In genomic region chr19:38697197-38697596, GRCh38 we compare ENCODE assay signal across 14 cellular contexts. TPM values are rescaled to one million over a fixed set of nuclear protein-coding genes. Genes with fewer than 3 reads are reported as not detected.
DNase-seq lines count a peak whose midpoint lies in the region; FAIRE-seq and TF ChIP-seq lines count a peak whose summit lies in the region.
"Had no signal": no experiment of that assay in that cellular context is flagged by ENCODE, and none has a peak within 500 bp of the region (broad histone marks: within the 10 kb centered on the region; RNA-seq: fewer than 3 reads in every experiment).

No MANE protein-coding gene starts in this region.

- TF ChIP-seq CTCF in breast epithelium (IDR thresholded peaks at IDR 0.05) = no peak
- TF ChIP-seq CTCF in keratinocyte (optimal IDR thresholded peaks at IDR 0.05 in 1 of 3, IDR thresholded peaks at IDR 0.05 in 1 of 3, conservative IDR thresholded peaks at IDR 0.05 in 1 of 3; ENCODE audit: extremely low read depth in 1 of 3, insufficient read depth in 2 of 3, low read length in 3 of 3) = no peak

- peak overlapping the region; percentile 31 for H3K4me2 ChIP-seq in keratinocyte (ENCODE audit: control insufficient read depth, extremely low read depth, insufficient read depth, low read depth, low read length)

- H3K27ac ChIP-seq in HUES64 (ENCODE audit: low read depth, low read length) = peak overlapping the region; percentile 38; the same call in 1 of the 2 replicates
- H3K27ac ChIP-seq in breast epithelium = peak overlapping the region; percentile 96 to 99
- H3K27ac ChIP-seq in keratinocyte (ENCODE audit: control insufficient read depth, insufficient read depth, low read length) = peak overlapping the region; percentile 100
- H3K27ac ChIP-seq in temporal lobe (ENCODE audit: low read depth, low read length) = peak overlapping the region; percentile 22
- H3K27ac ChIP-seq: brain microvascular endothelial cell, SK-N-MC had no signal

- H3K36me3 ChIP-seq in HUES64 (ENCODE audit: insufficient read depth, low read length) (peaks cover 42% of the 10 kb centered on the region), breast epithelium (no peaks in the 10 kb centered on the region), keratinocyte (ENCODE audit: control insufficient read depth in 2 of 2, extremely low read depth in 1 of 2, insufficient read depth in 2 of 2, low read length in 2 of 2) (peaks cover 40 to 61% of the 10 kb centered on the region in 2 experiments)

- H3K79me2 ChIP-seq in keratinocyte (ENCODE audit: control insufficient read depth, insufficient read depth, low read length) = peaks cover 92% of the 10 kb centered on the region

- no peak for DNase-seq in breast epithelium (ENCODE audit: low spot score in 2 of 2)
- DNase-seq in keratinocyte (ENCODE audit: low read depth, low spot score) = no peak
- DNase-seq in hypothalamus (lab: John Stamatoyannopoulos, UW) = no peak
- DNase-seq in NOMO-1 treated with dmso at 0.1 percent for 144 hours (lab: John Stamatoyannopoulos, UW; ENCODE audit: unreplicated experiment) = no peak
- DNase-seq in NK-92 treated with Interleukin-12 subunit alpha and Interleukin-12 subunit beta, amount 100 ng/mL, for 24 hours (lab: John Stamatoyannopoulos, UW) = no peak
- DNase-seq: activated CD4-positive, CD25-positive, alpha-beta regulatory T cell treated with anti-CD3 and anti-CD28 coated beads, Interleukin-2, amount 50 U/mL, for 72 hours; brain microvascular endothelial cell; COR-L47; islet precursor cell; NCI-H510A treated with DMSO at 0.1 percent for 48 hours; stimulated activated CD4-positive, alpha-beta T cell treated with anti-CD3 and anti-CD28 coated beads, Interleukin-15, amount 100 ng/mL, for 24 hours had no signal

- FAIRE-seq in keratinocyte (lab: Jason Lieb, UNC) = peak; percentile 89

- dilution Hi-C loops in keratinocyte (cut with MboI; ENCODE audit: extremely low pct_ligation_motif_present, low sequenced_read_pairs) = no loop called here

- H2AFZ ChIP-seq in keratinocyte (ENCODE audit: control insufficient read depth, low read length) = no peak overlapping the region

- H3K4me3 ChIP-seq in HUES64 (ENCODE audit: low read length) = no peak overlapping the region
- no peak overlapping the region for H3K4me3 ChIP-seq in breast epithelium
- no peak overlapping the region for H3K4me3 ChIP-seq in keratinocyte (ENCODE audit: control insufficient read depth in 2 of 3, extremely low read depth in 1 of 3, insufficient read depth in 2 of 3, low read depth in 1 of 3, low read length in 3 of 3)
- H3K4me3 ChIP-seq: SK-N-MC had no signal

- TF ChIP-seq POLR2A in breast epithelium (IDR thresholded peaks at IDR 0.05) = no peak

- peaks cover 6% of the 10 kb centered on the region for H4K20me1 ChIP-seq in keratinocyte (ENCODE audit: control insufficient read depth, extremely low read depth, insufficient read depth, low read length)

- WGBS in HUES64 = 95% methylated on average over 6 of the region's 6 CpGs

- H3K27me3 ChIP-seq in HUES64 (ENCODE audit: insufficient read depth, low read length) (no peaks in the 10 kb centered on the region), breast epithelium (no peaks in the 10 kb centered on the region), keratinocyte (ENCODE audit: control insufficient read depth, extremely low read depth, insufficient read depth, low read length) (no peaks in the 10 kb centered on the region)
- H3K27me3 ChIP-seq: brain microvascular endothelial cell had no signal

- no peaks in the 10 kb centered on the region for H3K9me3 ChIP-seq in HUES64 (ENCODE audit: insufficient read depth, low read depth, low read length)
- no peaks in the 10 kb centered on the region for H3K9me3 ChIP-seq in breast epithelium
- H3K9me3 ChIP-seq in keratinocyte (ENCODE audit: control insufficient read depth, low read depth, low read length) = no peaks in the 10 kb centered on the region

- intact Hi-C loops in breast epithelium (cut with DNase I; ENCODE audit: low total_unique reads) = no loop called here

- H3K4me1 ChIP-seq in HUES64 (ENCODE audit: insufficient read depth, low read length) (peaks cover 27% of the 10 kb centered on the region), breast epithelium (peaks cover 20 to 32% of the 10 kb centered on the region in 2 donors), keratinocyte (ENCODE audit: control insufficient read depth, extremely low read depth, insufficient read depth, low read length) (peaks cover 72% of the 10 kb centered on the region)

- H3K9me1 ChIP-seq in keratinocyte (ENCODE audit: control insufficient read depth, extremely low read depth, insufficient read depth, low read length) = no peaks in the 10 kb centered on the region

- H3K9ac ChIP-seq in HUES64 (ENCODE audit: low read depth, low read length) (peak overlapping the region; percentile 1; the same call in 1 of the 2 replicates), keratinocyte (ENCODE audit: control insufficient read depth, extremely low read depth, insufficient read depth, low read length) (peak overlapping the region; percentile 82)

RNA-seq across cellular contexts. Expression of gene CAPN12, which starts 47.1 kb away (rescaled TPM):
- polyA plus RNA-seq in HUES64 (2013, experiment 1 of 2) = 4.6 TPM
- 6.1 TPM for polyA plus RNA-seq in HUES64 (2013, experiment 2 of 2)
- 1 to 10 TPM in 2 of 3 donors, under 1 TPM in 1; 0.16 to 9.2 (median 4.1) TPM for total RNA-seq in breast epithelium
- 5.6 to 20.4 TPM (median 6.0 TPM) in 3 replicates for polyA plus RNA-seq in keratinocyte
- 6.8 TPM for polyA plus RNA-seq in keratinocyte (2011; ENCODE audit: low read depth)
- polyA plus RNA-seq in keratinocyte (2011; cell fraction: cytosol; rRNA removed) = 7.4 and 15.5 TPM in 2 replicates
- 32.9 and 44.6 TPM in 2 replicates for polyA plus RNA-seq in keratinocyte (2011; cell fraction: nucleus; rRNA removed)
- polyA plus RNA-seq in keratinocyte (2012; ENCODE audit: low replicate concordance) = 4.6 and 7.5 TPM in 2 replicates
- polyA minus RNA-seq in keratinocyte = 3.9 to 9.7 TPM (median 6.0 TPM) in 3 replicates
- 5.4 TPM for polyA minus RNA-seq in keratinocyte (2011; cell fraction: cytosol; rRNA and poly(A)+ RNA removed)
- 4.7 and 5.5 TPM in 2 replicates for polyA minus RNA-seq in keratinocyte (2011; cell fraction: nucleus; rRNA and poly(A)+ RNA removed)
- total RNA-seq in temporal lobe = 0.25 TPM

RNA-seq across cellular contexts. Expression of gene ACTN4, which starts 49.7 kb away (rescaled TPM):
- polyA plus RNA-seq in HUES64 (2013, experiment 1 of 2) = 227 TPM
- polyA plus RNA-seq in HUES64 (2013, experiment 2 of 2) = 242 TPM
- total RNA-seq in breast epithelium = 100 to 1,000 TPM; 182 to 296 (median 269) TPM
- polyA plus RNA-seq in keratinocyte = 463 to 720 TPM (median 526 TPM) in 3 replicates
- polyA plus RNA-seq in keratinocyte (2011; ENCODE audit: low read depth) = 762 TPM
- polyA plus RNA-seq in keratinocyte (2011; cell fraction: cytosol; rRNA removed) = 452 and 468 TPM in 2 replicates
- polyA plus RNA-seq in keratinocyte (2011; cell fraction: nucleus; rRNA removed) = 1,020 and 1,377 TPM in 2 replicates
- 537 and 1,150 TPM in 2 replicates for polyA plus RNA-seq in keratinocyte (2012; ENCODE audit: low replicate concordance)
- 417 to 1,584 TPM (median 501 TPM) in 3 replicates for polyA minus RNA-seq in keratinocyte
- polyA minus RNA-seq in keratinocyte (2011; cell fraction: cytosol; rRNA and poly(A)+ RNA removed) = 376 TPM
- 400 and 697 TPM in 2 replicates for polyA minus RNA-seq in keratinocyte (2011; cell fraction: nucleus; rRNA and poly(A)+ RNA removed)
- total RNA-seq in temporal lobe = 51.9 TPM

Comparison
In these comparisons a context has a peak if more than half of its experiments do, and no peak if none do; other contexts are left out.
1. H3K27ac ChIP-seq: peak in every context shown above with its lines; median percentile 100 in keratinocyte; 98 in breast epithelium; 38 in HUES64; 22 in temporal lobe.